In the genomic region with DNA sequence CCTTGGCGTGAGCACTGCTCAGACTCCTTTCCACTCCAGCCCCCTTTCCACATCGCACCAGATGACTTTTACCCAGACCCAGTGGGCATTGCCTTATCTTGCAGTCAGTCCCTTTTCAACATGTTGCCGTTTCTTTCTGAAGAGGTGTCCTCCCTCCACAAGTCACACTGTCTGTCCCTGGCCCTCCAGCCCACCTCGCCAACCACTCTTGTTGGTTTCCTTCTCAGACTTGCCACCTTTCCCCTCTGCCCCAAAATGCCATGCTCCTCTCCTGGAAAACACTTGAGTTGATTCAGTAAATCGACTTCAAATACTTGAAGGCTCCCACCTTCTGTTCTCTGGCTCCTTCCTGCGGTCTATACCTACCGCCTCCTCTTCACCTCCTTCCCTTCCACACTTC, we compare ENCODE assay signal across 13 cellular contexts. TPM values are rescaled to one million over a fixed set of nuclear protein-coding genes. Genes with fewer than 3 reads are reported as not detected.
DNase-seq lines count a peak whose midpoint lies in the region; ATAC-seq and TF ChIP-seq lines count a peak whose summit lies in the region.
"Had no signal": no experiment of that assay in that cellular context is flagged by ENCODE, and none has a peak within 500 bp of the region (broad histone marks: within the 10 kb centered on the region; RNA-seq: fewer than 3 reads in every experiment).

No MANE protein-coding gene starts in this region.

- ATAC-seq in activated naive CD4-positive, alpha-beta T cell treated with anti-CD3 and anti-CD28 coated beads, Interleukin-2, amount 50 U/mL, for 72 hours, result no peak
- ATAC-seq in WTC11 (no peak), GM21723 (IDR thresholded peaks at IDR 0.05; ENCODE audit: unreplicated experiment) (no peak), GM19452 (IDR thresholded peaks at IDR 0.05; ENCODE audit: unreplicated experiment) (no peak)
- ATAC-seq in stimulated activated effector memory CD8-positive, alpha-beta T cell treated with anti-CD3 and anti-CD28 coated beads, Interleukin-12 subunit alpha, Interleukin-12 subunit beta, amount 100 ng/mL, for 72 hours, result no peak

- DNase-seq in activated naive CD4-positive, alpha-beta T cell treated with anti-CD3 and anti-CD28 coated beads, Interleukin-2, amount 50 U/mL, for 72 hours (ENCODE audit: low spot score in 2 of 2), result no peak
- DNase-seq in activated naive CD4-positive, alpha-beta T cell (lab: John Stamatoyannopoulos, UW), result no peak
- no peak for DNase-seq in WTC11 (ENCODE audit: low spot score)
- DNase-seq in stimulated activated effector memory CD8-positive, alpha-beta T cell treated with anti-CD3 and anti-CD28 coated beads, Interleukin-12 subunit alpha, Interleukin-12 subunit beta, amount 100 ng/mL, for 72 hours (ENCODE audit: low spot score in 2 of 2), result no peak
- DNase-seq: ACHN; Calu3; CD4-positive, alpha-beta T cell; DMS 273 treated with DMSO at 0.1 percent for 48 hours; EL; HCEC 1CT had no signal

- peaks cover 21% of the 10 kb centered on the region for H3K27me3 Mint-ChIP-seq in WTC11 (ENCODE audit: low read depth)
- H3K27me3 Mint-ChIP-seq in nephron (ENCODE audit: low read depth), result no peaks in the 10 kb centered on the region

- no peaks in the 10 kb centered on the region; the same call in 1 of the 2 replicates for H3K4me1 Mint-ChIP-seq in WTC11
- peaks cover 23% of the 10 kb centered on the region for H3K4me1 Mint-ChIP-seq in nephron
- H3K4me1 Mint-ChIP-seq in stimulated activated effector memory CD8-positive, alpha-beta T cell treated with anti-CD3 and anti-CD28 coated beads, Interleukin-12 subunit alpha, Interleukin-12 subunit beta, amount 100 ng/mL, for 72 hours, result no peaks in the 10 kb centered on the region

- H3K4me3 Mint-ChIP-seq in WTC11, result no peak overlapping the region
- H3K4me3 Mint-ChIP-seq in nephron, result peak overlapping the region in 2 of 3 experiments; percentile 25 to 43
- H3K4me3 Mint-ChIP-seq in stimulated activated effector memory CD8-positive, alpha-beta T cell treated with anti-CD3 and anti-CD28 coated beads, Interleukin-12 subunit alpha, Interleukin-12 subunit beta, amount 100 ng/mL, for 72 hours, result no peak overlapping the region
- H3K4me3 Mint-ChIP-seq: CD4-positive, alpha-beta T cell had no signal

- peaks cover 0 to 7% of the 10 kb centered on the region in 2 donors for H3K36me3 Mint-ChIP-seq in activated naive CD4-positive, alpha-beta T cell treated with anti-CD3 and anti-CD28 coated beads, Interleukin-2, amount 50 U/mL, for 72 hours
- H3K36me3 Mint-ChIP-seq in WTC11 (peaks cover 23% of the 10 kb centered on the region), nephron (ENCODE audit: low read depth) (peaks cover 6% of the 10 kb centered on the region)
- no peaks in the 10 kb centered on the region for H3K36me3 Mint-ChIP-seq in stimulated activated effector memory CD8-positive, alpha-beta T cell treated with anti-CD3 and anti-CD28 coated beads, Interleukin-12 subunit alpha, Interleukin-12 subunit beta, amount 100 ng/mL, for 72 hours

- peak overlapping the region; percentile 1 to 12 for H3K27ac Mint-ChIP-seq in activated naive CD4-positive, alpha-beta T cell treated with anti-CD3 and anti-CD28 coated beads, Interleukin-2, amount 50 U/mL, for 72 hours
- H3K27ac Mint-ChIP-seq in WTC11, result peak overlapping the region; percentile 29
- H3K27ac Mint-ChIP-seq in nephron, result peak overlapping the region; percentile 13 to 91 (median 18)
- H3K27ac Mint-ChIP-seq in stimulated activated effector memory CD8-positive, alpha-beta T cell treated with anti-CD3 and anti-CD28 coated beads, Interleukin-12 subunit alpha, Interleukin-12 subunit beta, amount 100 ng/mL, for 72 hours, result peak overlapping the region; percentile 69
- H3K27ac Mint-ChIP-seq: CD4-positive, alpha-beta T cell had no signal

- CTCF ChIA-PET in WTC11 (lab: Charles Lee), result interaction anchor here (0.6 to 1.9 kb wide), 3 partner anchors 12 to 218 kb away, joined by 3 to 4 read pairs (median 4); no protein-coding TSS in a partner anchor

- POLR2A ChIA-PET in WTC11 (lab: Charles Lee), result interaction anchor here (0.5 kb wide), 1 partner anchor 42 kb away, joined by 5 read pairs; no protein-coding TSS in a partner anchor

- H3K9me3 Mint-ChIP-seq in activated naive CD4-positive, alpha-beta T cell treated with anti-CD3 and anti-CD28 coated beads, Interleukin-2, amount 50 U/mL, for 72 hours, result no peaks in the 10 kb centered on the region
- H3K9me3 Mint-ChIP-seq in WTC11, result peaks cover 3% of the 10 kb centered on the region; the same call in 1 of the 2 replicates
- H3K9me3 Mint-ChIP-seq in nephron, result no peaks in the 10 kb centered on the region
- H3K9me3 Mint-ChIP-seq in stimulated activated effector memory CD8-positive, alpha-beta T cell treated with anti-CD3 and anti-CD28 coated beads, Interleukin-12 subunit alpha, Interleukin-12 subunit beta, amount 100 ng/mL, for 72 hours, result no peaks in the 10 kb centered on the region
- H3K9me3 Mint-ChIP-seq: CD4-positive, alpha-beta T cell had no signal

- TF ChIP-seq CTCF in WTC11 (IDR thresholded peaks at IDR 0.05), result no peak
- no peak for TF ChIP-seq CTCF in nephron (IDR thresholded peaks at IDR 0.05; ENCODE audit: unreplicated experiment in 3 of 3)

TF ChIP-seq in WTC11, 78 proteins besides CTCF, POLR2A, EP300 and RAD21 (continues in another document):
- TF ChIP-seq GABPB1 (CRISPR knock-in tag; IDR thresholded peaks at IDR 0.05), result no peak
- TF ChIP-seq ZNF138 (CRISPR knock-in tag; conservative IDR thresholded peaks at IDR 0.05), result no peak
- TF ChIP-seq ZNF317 (CRISPR knock-in tag; IDR thresholded peaks at IDR 0.05; ENCODE audit: borderline replicate concordance, low read depth), result no peak
- TF ChIP-seq, protein P1, sequence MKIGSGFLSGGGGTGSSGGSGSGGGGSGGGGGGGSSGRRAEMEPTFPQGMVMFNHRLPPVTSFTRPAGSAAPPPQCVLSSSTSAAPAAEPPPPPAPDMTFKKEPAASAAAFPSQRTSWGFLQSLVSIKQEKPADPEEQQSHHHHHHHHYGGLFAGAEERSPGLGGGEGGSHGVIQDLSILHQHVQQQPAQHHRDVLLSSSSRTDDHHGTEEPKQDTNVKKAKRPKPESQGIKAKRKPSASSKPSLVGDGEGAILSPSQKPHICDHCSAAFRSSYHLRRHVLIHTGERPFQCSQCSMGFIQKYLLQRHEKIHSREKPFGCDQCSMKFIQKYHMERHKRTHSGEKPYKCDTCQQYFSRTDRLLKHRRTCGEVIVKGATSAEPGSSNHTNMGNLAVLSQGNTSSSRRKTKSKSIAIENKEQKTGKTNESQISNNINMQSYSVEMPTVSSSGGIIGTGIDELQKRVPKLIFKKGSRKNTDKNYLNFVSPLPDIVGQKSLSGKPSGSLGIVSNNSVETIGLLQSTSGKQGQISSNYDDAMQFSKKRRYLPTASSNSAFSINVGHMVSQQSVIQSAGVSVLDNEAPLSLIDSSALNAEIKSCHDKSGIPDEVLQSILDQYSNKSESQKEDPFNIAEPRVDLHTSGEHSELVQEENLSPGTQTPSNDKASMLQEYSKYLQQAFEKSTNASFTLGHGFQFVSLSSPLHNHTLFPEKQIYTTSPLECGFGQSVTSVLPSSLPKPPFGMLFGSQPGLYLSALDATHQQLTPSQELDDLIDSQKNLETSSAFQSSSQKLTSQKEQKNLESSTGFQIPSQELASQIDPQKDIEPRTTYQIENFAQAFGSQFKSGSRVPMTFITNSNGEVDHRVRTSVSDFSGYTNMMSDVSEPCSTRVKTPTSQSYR (CRISPR knock-in tag; IDR thresholded peaks at IDR 0.05), result no peak
- TF ChIP-seq, protein P2, sequence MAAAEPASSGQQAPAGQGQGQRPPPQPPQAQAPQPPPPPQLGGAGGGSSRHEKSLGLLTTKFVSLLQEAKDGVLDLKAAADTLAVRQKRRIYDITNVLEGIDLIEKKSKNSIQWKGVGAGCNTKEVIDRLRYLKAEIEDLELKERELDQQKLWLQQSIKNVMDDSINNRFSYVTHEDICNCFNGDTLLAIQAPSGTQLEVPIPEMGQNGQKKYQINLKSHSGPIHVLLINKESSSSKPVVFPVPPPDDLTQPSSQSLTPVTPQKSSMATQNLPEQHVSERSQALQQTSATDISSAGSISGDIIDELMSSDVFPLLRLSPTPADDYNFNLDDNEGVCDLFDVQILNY (CRISPR knock-in tag; IDR thresholded peaks at IDR 0.05), result no peak
- TF ChIP-seq, protein P3, sequence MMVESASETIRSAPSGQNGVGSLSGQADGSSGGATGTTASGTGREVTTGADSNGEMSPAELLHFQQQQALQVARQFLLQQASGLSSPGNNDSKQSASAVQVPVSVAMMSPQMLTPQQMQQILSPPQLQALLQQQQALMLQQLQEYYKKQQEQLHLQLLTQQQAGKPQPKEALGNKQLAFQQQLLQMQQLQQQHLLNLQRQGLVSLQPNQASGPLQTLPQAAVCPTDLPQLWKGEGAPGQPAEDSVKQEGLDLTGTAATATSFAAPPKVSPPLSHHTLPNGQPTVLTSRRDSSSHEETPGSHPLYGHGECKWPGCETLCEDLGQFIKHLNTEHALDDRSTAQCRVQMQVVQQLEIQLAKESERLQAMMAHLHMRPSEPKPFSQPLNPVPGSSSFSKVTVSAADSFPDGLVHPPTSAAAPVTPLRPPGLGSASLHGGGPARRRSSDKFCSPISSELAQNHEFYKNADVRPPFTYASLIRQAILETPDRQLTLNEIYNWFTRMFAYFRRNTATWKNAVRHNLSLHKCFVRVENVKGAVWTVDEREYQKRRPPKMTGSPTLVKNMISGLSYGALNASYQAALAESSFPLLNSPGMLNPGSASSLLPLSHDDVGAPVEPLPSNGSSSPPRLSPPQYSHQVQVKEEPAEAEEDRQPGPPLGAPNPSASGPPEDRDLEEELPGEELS (CRISPR knock-in tag; IDR thresholded peaks at IDR 0.05), result no peak
- no peak for TF ChIP-seq NFATC4 (CRISPR knock-in tag; IDR thresholded peaks at IDR 0.05)
- TF ChIP-seq, protein P4, sequence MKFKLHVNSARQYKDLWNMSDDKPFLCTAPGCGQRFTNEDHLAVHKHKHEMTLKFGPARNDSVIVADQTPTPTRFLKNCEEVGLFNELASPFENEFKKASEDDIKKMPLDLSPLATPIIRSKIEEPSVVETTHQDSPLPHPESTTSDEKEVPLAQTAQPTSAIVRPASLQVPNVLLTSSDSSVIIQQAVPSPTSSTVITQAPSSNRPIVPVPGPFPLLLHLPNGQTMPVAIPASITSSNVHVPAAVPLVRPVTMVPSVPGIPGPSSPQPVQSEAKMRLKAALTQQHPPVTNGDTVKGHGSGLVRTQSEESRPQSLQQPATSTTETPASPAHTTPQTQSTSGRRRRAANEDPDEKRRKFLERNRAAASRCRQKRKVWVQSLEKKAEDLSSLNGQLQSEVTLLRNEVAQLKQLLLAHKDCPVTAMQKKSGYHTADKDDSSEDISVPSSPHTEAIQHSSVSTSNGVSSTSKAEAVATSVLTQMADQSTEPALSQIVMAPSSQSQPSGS (CRISPR knock-in tag; IDR thresholded peaks at IDR 0.05; ENCODE audit: borderline replicate concordance, low read depth), result no peak
- TF ChIP-seq SP1 (CRISPR knock-in tag; conservative IDR thresholded peaks at IDR 0.05), result no peak
- no peak for TF ChIP-seq SMAD4 (CRISPR knock-in tag; IDR thresholded peaks at IDR 0.05)

RNA-seq across cellular contexts. Expression of gene ADAM11, which starts 7.5 kb away (rescaled TPM):
- 1 to 10 TPM in 1 of 2 donors, under 1 TPM in 1; 0.25 to 1.3 TPM for total RNA-seq in activated naive CD4-positive, alpha-beta T cell treated with anti-CD3 and anti-CD28 coated beads, Interleukin-2, amount 50 U/mL, for 72 hours
- 3.0 to 4.1 TPM (median 3.2 TPM) in 3 replicates for total RNA-seq in WTC11 (2021)

RNA-seq across cellular contexts. Expression of gene DBF4B, which starts 42.9 kb away (rescaled TPM):
- total RNA-seq in activated naive CD4-positive, alpha-beta T cell treated with anti-CD3 and anti-CD28 coated beads, Interleukin-2, amount 50 U/mL, for 72 hours, result 10 to 100 TPM; 31.6 to 31.8 TPM
- total RNA-seq in WTC11 (2021), result 32.2 to 35.5 TPM (median 32.9 TPM) in 3 replicates

Comparison
In these comparisons a context has a peak if more than half of its experiments do, and no peak if none do; other contexts are left out.
1. H3K27ac Mint-ChIP-seq: peak in every context shown above with its lines; median percentile 69 in stimulated activated effector memory CD8-positive, alpha-beta T cell treated with anti-CD3 and anti-CD28 coated beads, Interleukin-12 subunit alpha, Interleukin-12 subunit beta, amount 100 ng/mL, for 72 hours; 29 in WTC11; 18 in nephron; 6 in activated naive CD4-positive, alpha-beta T cell treated with anti-CD3 and anti-CD28 coated beads, Interleukin-2, amount 50 U/mL, for 72 hours.
2. H3K4me3 Mint-ChIP-seq: peak in nephron (2 of 3); none in WTC11 (single experiment) and stimulated activated effector memory CD8-positive, alpha-beta T cell treated with anti-CD3 and anti-CD28 coated beads, Interleukin-12 subunit alpha, Interleukin-12 subunit beta, amount 100 ng/mL, for 72 hours (single experiment).